Comparison of ENCODE assay signal across 15 cellular contexts in the genomic region with DNA sequence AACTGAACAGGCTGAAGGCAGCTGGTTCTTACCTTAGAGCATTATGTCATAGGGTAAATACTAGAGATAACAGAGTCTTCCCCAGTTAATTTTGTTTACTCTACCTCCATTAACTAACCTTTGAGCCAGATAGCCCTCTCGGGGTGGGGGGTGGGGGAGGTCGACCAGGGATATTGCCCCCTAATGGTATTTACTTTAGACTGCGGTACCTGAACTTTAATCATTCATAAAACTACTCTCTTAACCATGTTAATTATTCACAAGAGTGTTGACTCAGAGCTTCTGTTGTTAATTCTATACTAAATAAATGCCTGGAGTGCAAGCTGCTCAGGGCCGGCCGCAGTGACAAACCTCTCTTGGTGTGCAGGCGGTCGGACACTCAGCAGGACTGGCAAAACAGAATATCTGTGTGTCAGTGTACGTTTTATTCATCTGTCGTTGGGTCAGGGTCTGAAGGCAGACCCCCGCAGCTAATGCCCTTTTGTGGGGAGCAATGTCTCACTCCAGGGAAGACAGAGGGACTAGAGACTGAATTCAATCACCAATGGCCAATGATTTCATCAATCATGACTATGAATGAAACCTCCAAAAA.
DNase-seq lines count a peak whose midpoint lies in the region; ATAC-seq, FAIRE-seq and TF ChIP-seq lines count a peak whose summit lies in the region.
"Had no signal": no experiment of that assay in that cellular context is flagged by ENCODE, and none has a peak within 500 bp of the region (broad histone marks: within the 10 kb centered on the region; RNA-seq: fewer than 3 reads in every experiment).

No MANE protein-coding gene starts in this region.

- H3K4me1 ChIP-seq in A549, result peaks cover 16% of the 10 kb centered on the region

- 5% methylated on average over 10 of the region's 10 CpGs for WGBS in A549 (ENCODE audit: missing lambda C conversion rate)

- DNase-seq in A549 (ENCODE audit: low read depth in 1 of 2, low spot score in 1 of 2) (peak in 1 of 2 experiments; percentile 69), NCI-H1105 (lab: John Stamatoyannopoulos, UW) (peak; percentile 62), NCI-H748 (lab: John Stamatoyannopoulos, UW; ENCODE audit: unreplicated experiment) (peak; percentile 97), kidney glomerular epithelial cell (lab: John Stamatoyannopoulos, UW) (peak; percentile 88), NCI-H187 (lab: John Stamatoyannopoulos, UW) (no peak), SW 1271 (lab: John Stamatoyannopoulos, UW) (no peak)
- DNase-seq: activated CD4-positive, alpha-beta T cell treated with anti-CD3 and anti-CD28 coated beads, Interleukin-2, amount 50 U/mL, for 1 hour; CD8-positive, alpha-beta memory T cell; NCI-H2171 treated with DMSO at 0.1 percent for 48 hours had no signal

- TF ChIP-seq RAD21 in A549 (conservative IDR thresholded peaks at IDR 0.05 in 1 of 2, IDR thresholded peaks at IDR 0.05 in 1 of 2), result 0 out of 5 replicates have a peak, but pooled peaks of 1 of the 2 experiments have one; percentile 6

- no peak for FAIRE-seq in A549 (lab: Jason Lieb, UNC)
- FAIRE-seq: A204.1 had no signal

- CTCF ChIA-PET in A549 (lab: Yijun Ruan, JAX), result interaction anchor here (0.9 to 1.0 kb wide), 2 partner anchors 11 to 29 kb away, joined by 3 to 4 read pairs; no protein-coding TSS in a partner anchor

- H3K4me2 ChIP-seq in A549, result peak overlapping the region; percentile 77
- H3K4me2 ChIP-seq: KMS-11 had no signal

- TF ChIP-seq POLR2A in A549 (IDR thresholded peaks at IDR 0.05; ENCODE audit: low read length), result no peak

- H3K27ac ChIP-seq in A549, result peak overlapping the region; percentile 49 to 77
- H3K27ac ChIP-seq: ascending aorta, KMS-11 had no signal

- H3K4me3 ChIP-seq in A549, result peak overlapping the region; percentile 18; the same call in 1 of the 3 replicates
- H3K4me3 ChIP-seq: ascending aorta had no signal

- peaks cover 13% of the 10 kb centered on the region for H3K9me3 ChIP-seq in A549
- H3K9me3 ChIP-seq: ascending aorta had no signal

- ATAC-seq in A549, result peak; percentile 75 to 80
- no peak for ATAC-seq in GM18517 (IDR thresholded peaks at IDR 0.05; ENCODE audit: unreplicated experiment)
- ATAC-seq in GM21423 (IDR thresholded peaks at IDR 0.05; ENCODE audit: unreplicated experiment), result no peak
- ATAC-seq: activated T-helper 17 cell treated with anti-CD3 and anti-CD28 coated beads, Interleukin-2, amount 50 U/mL, for 72 hours had no signal

- no peak for TF ChIP-seq CTCF in A549 (IDR thresholded peaks at IDR 0.05)

- TF ChIP-seq EP300 in A549 (IDR thresholded peaks at IDR 0.05), result peak; percentile 54 to 55; a peak in 4 of 5 replicates

- POLR2A ChIA-PET in A549 (lab: Yijun Ruan, JAX), result no interaction called here

TF ChIP-seq in A549, 52 proteins besides CTCF, POLR2A, EP300 and RAD21 (continues in another document):
- TF ChIP-seq CEBPB (IDR thresholded peaks at IDR 0.05) (no peak), HOXB13 (CRISPR knock-in tag; IDR thresholded peaks at IDR 0.05; ENCODE audit: low read depth) (no peak), NFE2L2 (conservative IDR thresholded peaks at IDR 0.05; ENCODE audit: low read length) (no peak), FOXS1 (CRISPR knock-in tag; IDR thresholded peaks at IDR 0.05) (no peak), HEYL (CRISPR knock-in tag; IDR thresholded peaks at IDR 0.05) (no peak), TFCP2L1 (CRISPR knock-in tag; IDR thresholded peaks at IDR 0.05) (no peak), HOXB5 (CRISPR knock-in tag; IDR thresholded peaks at IDR 0.05) (no peak), BHLHE40 (IDR thresholded peaks at IDR 0.05; ENCODE audit: low read depth, low read length) (no peak), MAZ (IDR thresholded peaks at IDR 0.05; ENCODE audit: borderline replicate concordance, low read depth, low read length) (no peak), KDM1A (IDR thresholded peaks at IDR 0.05; ENCODE audit: low read depth) (peak; percentile 81; the same call in 1 of the 2 replicates), EHF (CRISPR knock-in tag; IDR thresholded peaks at IDR 0.05) (no peak), SREBF2 (IDR thresholded peaks at IDR 0.05) (no peak), HOXA7 (CRISPR knock-in tag; IDR thresholded peaks at IDR 0.05) (no peak), ATOH8 (CRISPR knock-in tag; IDR thresholded peaks at IDR 0.05; ENCODE audit: low read depth) (no peak), SMC3 (IDR thresholded peaks at IDR 0.05) (no peak), FOSL2 (IDR thresholded peaks at IDR 0.05) (no peak), FOSL2 (CRISPR knock-in tag; IDR thresholded peaks at IDR 0.05) (0 out of 2 replicates have a peak, but pooled peaks have one; percentile 2), TP53 (CRISPR knock-in tag; IDR thresholded peaks at IDR 0.05) (no peak), CBX8 (IDR thresholded peaks at IDR 0.05) (no peak), RCOR1 (IDR thresholded peaks at IDR 0.05; ENCODE audit: low read depth, low read length) (no peak), ZSCAN20 (CRISPR knock-in tag; IDR thresholded peaks at IDR 0.05) (no peak), CBX2 (IDR thresholded peaks at IDR 0.05; ENCODE audit: borderline replicate concordance, low read depth) (no peak), ZFP36 (IDR thresholded peaks at IDR 0.05; ENCODE audit: borderline replicate concordance, partially characterized antibody) (no peak), MYC (IDR thresholded peaks at IDR 0.05; ENCODE audit: borderline replicate concordance, low read length) (no peak), CHD2 (IDR thresholded peaks at IDR 0.05; ENCODE audit: low read length, partially characterized antibody) (no peak), GATA3 (IDR thresholded peaks at IDR 0.05; ENCODE audit: borderline replicate concordance) (peak; percentile 66; the same call in 1 of the 2 replicates), JUN (IDR thresholded peaks at IDR 0.05) (peak; percentile 40 to 70; a peak in 3 of 5 replicates)
- TF ChIP-seq, protein P1, sequence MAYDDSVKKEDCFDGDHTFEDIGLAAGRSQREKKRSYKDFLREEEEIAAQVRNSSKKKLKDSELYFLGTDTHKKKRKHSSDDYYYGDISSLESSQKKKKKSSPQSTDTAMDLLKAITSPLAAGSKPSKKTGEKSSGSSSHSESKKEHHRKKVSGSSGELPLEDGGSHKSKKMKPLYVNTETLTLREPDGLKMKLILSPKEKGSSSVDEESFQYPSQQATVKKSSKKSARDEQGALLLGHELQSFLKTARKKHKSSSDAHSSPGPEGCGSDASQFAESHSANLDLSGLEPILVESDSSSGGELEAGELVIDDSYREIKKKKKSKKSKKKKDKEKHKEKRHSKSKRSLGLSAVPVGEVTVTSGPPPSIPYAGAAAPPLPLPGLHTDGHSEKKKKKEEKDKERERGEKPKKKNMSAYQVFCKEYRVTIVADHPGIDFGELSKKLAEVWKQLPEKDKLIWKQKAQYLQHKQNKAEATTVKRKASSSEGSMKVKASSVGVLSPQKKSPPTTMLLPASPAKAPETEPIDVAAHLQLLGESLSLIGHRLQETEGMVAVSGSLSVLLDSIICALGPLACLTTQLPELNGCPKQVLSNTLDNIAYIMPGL (CRISPR knock-in tag; IDR thresholded peaks at IDR 0.05; ENCODE audit: borderline replicate concordance), result no peak
- TF ChIP-seq, protein P2, sequence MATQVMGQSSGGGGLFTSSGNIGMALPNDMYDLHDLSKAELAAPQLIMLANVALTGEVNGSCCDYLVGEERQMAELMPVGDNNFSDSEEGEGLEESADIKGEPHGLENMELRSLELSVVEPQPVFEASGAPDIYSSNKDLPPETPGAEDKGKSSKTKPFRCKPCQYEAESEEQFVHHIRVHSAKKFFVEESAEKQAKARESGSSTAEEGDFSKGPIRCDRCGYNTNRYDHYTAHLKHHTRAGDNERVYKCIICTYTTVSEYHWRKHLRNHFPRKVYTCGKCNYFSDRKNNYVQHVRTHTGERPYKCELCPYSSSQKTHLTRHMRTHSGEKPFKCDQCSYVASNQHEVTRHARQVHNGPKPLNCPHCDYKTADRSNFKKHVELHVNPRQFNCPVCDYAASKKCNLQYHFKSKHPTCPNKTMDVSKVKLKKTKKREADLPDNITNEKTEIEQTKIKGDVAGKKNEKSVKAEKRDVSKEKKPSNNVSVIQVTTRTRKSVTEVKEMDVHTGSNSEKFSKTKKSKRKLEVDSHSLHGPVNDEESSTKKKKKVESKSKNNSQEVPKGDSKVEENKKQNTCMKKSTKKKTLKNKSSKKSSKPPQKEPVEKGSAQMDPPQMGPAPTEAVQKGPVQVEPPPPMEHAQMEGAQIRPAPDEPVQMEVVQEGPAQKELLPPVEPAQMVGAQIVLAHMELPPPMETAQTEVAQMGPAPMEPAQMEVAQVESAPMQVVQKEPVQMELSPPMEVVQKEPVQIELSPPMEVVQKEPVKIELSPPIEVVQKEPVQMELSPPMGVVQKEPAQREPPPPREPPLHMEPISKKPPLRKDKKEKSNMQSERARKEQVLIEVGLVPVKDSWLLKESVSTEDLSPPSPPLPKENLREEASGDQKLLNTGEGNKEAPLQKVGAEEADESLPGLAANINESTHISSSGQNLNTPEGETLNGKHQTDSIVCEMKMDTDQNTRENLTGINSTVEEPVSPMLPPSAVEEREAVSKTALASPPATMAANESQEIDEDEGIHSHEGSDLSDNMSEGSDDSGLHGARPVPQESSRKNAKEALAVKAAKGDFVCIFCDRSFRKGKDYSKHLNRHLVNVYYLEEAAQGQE (IDR thresholded peaks at IDR 0.05), result no peak
- TF ChIP-seq, protein P3, sequence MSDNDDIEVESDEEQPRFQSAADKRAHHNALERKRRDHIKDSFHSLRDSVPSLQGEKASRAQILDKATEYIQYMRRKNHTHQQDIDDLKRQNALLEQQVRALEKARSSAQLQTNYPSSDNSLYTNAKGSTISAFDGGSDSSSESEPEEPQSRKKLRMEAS (IDR thresholded peaks at IDR 0.05), result no peak

Comparison
In these comparisons a context has a peak if more than half of its experiments do, and no peak if none do; other contexts are left out.
1. ATAC-seq: peak in A549 (2 of 2); none in GM18517 (single experiment) and GM21423 (single experiment).
2. DNase-seq: peak in NCI-H1105 (single experiment), NCI-H748 (single experiment) and kidney glomerular epithelial cell (single experiment); none in NCI-H187 (0 of 2) and SW 1271 (0 of 2).